28 cellular contexts compared by ENCODE assay signal in the genomic region with DNA sequence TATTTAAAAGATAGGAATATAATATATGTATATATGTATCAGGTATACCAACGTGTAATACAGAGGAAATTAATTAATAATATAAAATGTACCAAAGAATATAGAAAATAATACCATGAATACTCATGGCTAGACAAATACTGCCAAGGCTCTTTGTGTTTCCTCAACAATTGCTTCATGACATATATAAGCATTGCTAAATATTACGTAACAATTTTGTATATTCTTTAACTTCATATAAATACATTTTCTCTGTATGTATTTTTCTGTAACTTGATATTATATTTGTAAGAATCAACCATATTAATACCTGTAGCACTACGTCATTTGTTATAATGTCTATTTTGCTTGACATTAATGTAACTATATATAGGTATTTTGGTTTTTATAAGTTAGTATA.
DNase-seq lines count a peak whose midpoint lies in the region; ATAC-seq, FAIRE-seq and TF ChIP-seq lines count a peak whose summit lies in the region.
"Had no signal": no experiment of that assay in that cellular context is flagged by ENCODE, and none has a peak within 500 bp of the region (broad histone marks: within the 10 kb centered on the region; RNA-seq: fewer than 3 reads in every experiment).

No MANE protein-coding gene starts in this region.

- H3K4me3 Mint-ChIP-seq in MCF 10A (ENCODE audit: unreplicated experiment), result no peak overlapping the region
- H3K4me3 Mint-ChIP-seq: CD14-positive monocyte; CD4-positive, alpha-beta memory T cell; CD4-positive, CD25-positive, alpha-beta regulatory T cell; CD8-positive, alpha-beta memory T cell had no signal

- H3K9me3 Mint-ChIP-seq in MCF 10A (ENCODE audit: unreplicated experiment), result no peaks in the 10 kb centered on the region

- dilution Hi-C loops in IMR-90 (cut with HindIII; ENCODE audit: low sequenced_read_pairs, unreplicated experiment), result no loop called here

- no peak overlapping the region for H4K5ac ChIP-seq in IMR-90 (ENCODE audit: low read depth, low read length)
- no peak overlapping the region for H4K5ac ChIP-seq in mesendoderm (ENCODE audit: low read length)

- H3K4me2 ChIP-seq in IMR-90 (ENCODE audit: low read depth, low read length) (no peak overlapping the region), K562 (ENCODE audit: insufficient read depth, low read length) (no peak overlapping the region), mesendoderm (ENCODE audit: low read length) (no peak overlapping the region)

- H2AK5ac ChIP-seq in IMR-90 (ENCODE audit: low read depth, low read length), result no peak overlapping the region
- no peak overlapping the region for H2AK5ac ChIP-seq in mesendoderm (ENCODE audit: low read length)

- H4K8ac ChIP-seq in IMR-90 (ENCODE audit: low read depth in 2 of 2, low read length in 2 of 2) (no peak overlapping the region), mesendoderm (ENCODE audit: low read depth, low read length) (no peak overlapping the region)

- TF ChIP-seq RAD21 in IMR-90 (IDR thresholded peaks at IDR 0.05; ENCODE audit: low read length) (no peak), K562 (CRISPR knock-in tag; conservative IDR thresholded peaks at IDR 0.05 in 1 of 2, IDR thresholded peaks at IDR 0.05 in 1 of 2) (no peak)

- in situ Hi-C loops in IMR-90 (cut with MboI; ENCODE audit: low sequenced_read_pairs), result no loop called here
- in situ Hi-C loops in K562 (cut with MboI), result no loop called here

- no peak overlapping the region for H3K56ac ChIP-seq in IMR-90 (ENCODE audit: extremely low read depth, insufficient read depth, low read length)
- no peak overlapping the region for H3K56ac ChIP-seq in mesendoderm (ENCODE audit: low read length)

- H3K79me2 ChIP-seq in K562 (ENCODE audit: control insufficient read depth, insufficient read depth, low read length) (no peaks in the 10 kb centered on the region), mesendoderm (ENCODE audit: control insufficient read depth, insufficient read depth, low read length) (no peaks in the 10 kb centered on the region)

- POLR2A ChIA-PET in IMR-90 (lab: Charles Lee; ENCODE audit: unreplicated experiment) (no interaction called here), K562 (lab: Yijun Ruan, JAX) (interaction anchor here (1.0 kb wide), 1 partner anchor 29 kb away, joined by 3 read pairs; no protein-coding TSS in a partner anchor), MCF 10A (lab: Yijun Ruan, JAX) (interaction anchor here (0.9 to 1.4 kb wide), 2 partner anchors 15 to 36 kb away, joined by 3 read pairs; no protein-coding TSS in a partner anchor)

- TF ChIP-seq EP300 in K562 (IDR thresholded peaks at IDR 0.05; ENCODE audit: low read length), result no peak

- H3K27me3 Mint-ChIP-seq in MCF 10A (ENCODE audit: insufficient read depth, unreplicated experiment), result no peaks in the 10 kb centered on the region
- H3K27me3 Mint-ChIP-seq: CD4-positive, CD25-positive, alpha-beta regulatory T cell had no signal

- no peak overlapping the region for H2BK15ac ChIP-seq in IMR-90 (ENCODE audit: low read depth, low read length)
- no peak overlapping the region for H2BK15ac ChIP-seq in mesendoderm (replicated peaks; ENCODE audit: low read depth)

- no CpG with 5 or more reads among the region's 3 CpGs for WGBS in IMR-90 (ENCODE audit: extremely low coverage in 2 of 2, insufficient read length in 1 of 2), 2 experiments
- 72% methylated on average over 3 of the region's 3 CpGs for WGBS in K562 (ENCODE audit: insufficient coverage, low coverage, missing lambda C conversion rate)
- WGBS in mesendoderm (ENCODE audit: extremely low coverage, insufficient coverage, low lambda C conversion rate), result 100% methylated on average over 1 of the region's 3 CpGs

- H4K91ac ChIP-seq in IMR-90 (ENCODE audit: insufficient read depth, low read depth, low read length), result no peak overlapping the region

- H3K27ac ChIP-seq in IMR-90 (ENCODE audit: insufficient read depth, low read length) (no peak overlapping the region), K562 (ENCODE audit: extremely low read depth, low read depth, low read length) (no peak overlapping the region), uterus (peak overlapping the region; percentile 63 to 78), mesendoderm (ENCODE audit: low read depth, low read length) (no peak overlapping the region)
- H3K27ac ChIP-seq: BLaER1 had no signal

- no peaks in the 10 kb centered on the region for H3K36me3 Mint-ChIP-seq in MCF 10A (ENCODE audit: insufficient read depth, unreplicated experiment)
- H3K36me3 Mint-ChIP-seq: CD14-positive monocyte; CD4-positive, alpha-beta memory T cell; CD4-positive, CD25-positive, alpha-beta regulatory T cell; CD8-positive, alpha-beta memory T cell had no signal

- FAIRE-seq in K562 (lab: Jason Lieb, UNC) (no peak), endometrium (lab: Jason Lieb, UNC) (peak; percentile 65)
- FAIRE-seq: GM12878, GM12892, GM18507, GM19239 had no signal

- BruUV-seq in IMR-90 (replicated peaks; lab: Mats Ljungman, UMichigan) (no TSS peak), K562 (replicated peaks; lab: Mats Ljungman, UMichigan) (no TSS peak), MCF 10A (replicated peaks; lab: Mats Ljungman, UMichigan) (no TSS peak)

- no peaks in the 10 kb centered on the region for H3K9me1 ChIP-seq in IMR-90 (ENCODE audit: insufficient read depth, low read length)
- no peaks in the 10 kb centered on the region for H3K9me1 ChIP-seq in K562 (ENCODE audit: control insufficient read depth, insufficient read depth, low read length)

- peaks cover 7% of the 10 kb centered on the region for H3K4me1 Mint-ChIP-seq in MCF 10A (ENCODE audit: insufficient read depth, unreplicated experiment)
- H3K4me1 Mint-ChIP-seq: CD14-positive monocyte; CD4-positive, alpha-beta memory T cell; CD4-positive, CD25-positive, alpha-beta regulatory T cell; CD8-positive, alpha-beta memory T cell had no signal

- H2AFZ ChIP-seq in IMR-90 (replicated peaks; ENCODE audit: low read length, poor library complexity), result no peak overlapping the region
- no peak overlapping the region for H2AFZ ChIP-seq in K562 (ENCODE audit: low read depth, low read length)

- no peak overlapping the region for H2BK5ac ChIP-seq in IMR-90 (ENCODE audit: low read depth, low read length, poor library complexity, severe bottlenecking)
- H2BK5ac ChIP-seq in mesendoderm (ENCODE audit: low read length), result no peak overlapping the region

- H3K4me1 ChIP-seq in IMR-90 (ENCODE audit: control insufficient read depth, insufficient read depth, low read length) (no peaks in the 10 kb centered on the region), K562 (replicated peaks in 1 of 2; ENCODE audit: control insufficient read depth in 2 of 2, insufficient read depth in 2 of 2, low read length in 2 of 2) (peaks cover 0 to 9% of the 10 kb centered on the region in 2 experiments; a peak in 2 of 5 replicates), uterus (peaks cover 0 to 12% of the 10 kb centered on the region in 2 donors), mesendoderm (ENCODE audit: control insufficient read depth, low read depth, low read length) (no peaks in the 10 kb centered on the region)
- H3K4me1 ChIP-seq: BE2C had no signal

- DNase-seq in IMR-90 (no peak), K562 (ENCODE audit: extremely low read depth in 1 of 4, low spot score in 3 of 4) (no peak), uterus (no peak), 8988T (no peak), MCF 10A (ENCODE audit: unreplicated experiment) (no peak), NCI-H345 (lab: John Stamatoyannopoulos, UW) (no peak), mesendoderm (no peak)
- DNase-seq: ACHN; BE2C; C1 segment of cervical spinal cord; CD4-positive, alpha-beta memory T cell; CD4-positive, CD25-positive, alpha-beta regulatory T cell; CD8-positive, alpha-beta memory T cell; COR-L47; DMS 273 treated with DMSO at 0.1 percent for 48 hours; DMS153; DMS53; DMS79; DND-41; EL; GDM1 had no signal

- no peaks in the 10 kb centered on the region for H3K79me1 ChIP-seq in IMR-90 (ENCODE audit: low read depth in 1 of 2, low read length in 2 of 2)
- H3K79me1 ChIP-seq in mesendoderm (ENCODE audit: low read length), result no peaks in the 10 kb centered on the region

- ATAC-seq in IMR-90 (ENCODE audit: low read depth), result no peak
- ATAC-seq in K562, result no peak
- ATAC-seq: GM12878 had no signal

- H3K23ac ChIP-seq in IMR-90 (ENCODE audit: low read depth, low read length) (no peak overlapping the region), mesendoderm (ENCODE audit: low read length) (no peak overlapping the region)

- H4K20me1 ChIP-seq in IMR-90 (ENCODE audit: insufficient read depth, low read length) (no peaks in the 10 kb centered on the region), K562 (replicated peaks; ENCODE audit: control insufficient read depth, insufficient read depth, low read length) (no peaks in the 10 kb centered on the region)
- H4K20me1 ChIP-seq: BLaER1 had no signal

- H3K27me3 ChIP-seq in IMR-90 (ENCODE audit: control insufficient read depth, insufficient read depth, low read length) (no peaks in the 10 kb centered on the region), K562 (ENCODE audit: control insufficient read depth in 2 of 2, insufficient read depth in 2 of 2, low read length in 2 of 2) (no peaks in the 10 kb centered on the region), uterus (no peaks in the 10 kb centered on the region), mesendoderm (ENCODE audit: insufficient read depth, low read length, poor library complexity) (no peaks in the 10 kb centered on the region)
- H3K27me3 ChIP-seq: BE2C, BLaER1 had no signal

- no peak for TF ChIP-seq POLR2A in IMR-90 (IDR thresholded peaks at IDR 0.05; ENCODE audit: low read depth, low read length)
- TF ChIP-seq POLR2A in K562 (conservative IDR thresholded peaks at IDR 0.05), result no peak
- no peak for TF ChIP-seq POLR2A in uterus (IDR thresholded peaks at IDR 0.05)

- no peak overlapping the region for H2BK20ac ChIP-seq in IMR-90 (ENCODE audit: low read depth, low read length)

- intact Hi-C loops in IMR-90 (cut with micrococcal nuclease), result no loop called here
- intact Hi-C loops in K562 (cut with micrococcal nuclease), result no loop called here
- intact Hi-C loops in uterus (cut with DNase I; ENCODE audit: low total_unique reads), result no loop called here
- intact Hi-C loops in MCF 10A (cut with micrococcal nuclease), result no loop called here

- CTCF ChIA-PET in IMR-90 (lab: Yijun Ruan, JAX), result no interaction called here
- CTCF ChIA-PET in K562 (lab: Yijun Ruan, JAX; ENCODE audit: low intra/inter-chr PET ratio), result no interaction called here
- CTCF ChIA-PET in MCF 10A (lab: Yijun Ruan, JAX), result interaction anchor here (0.6 to 1.0 kb wide), 2 partner anchors 16 to 1997 kb away, joined by 3 to 4 read pairs; no protein-coding TSS in a partner anchor

- H3K36me3 ChIP-seq in IMR-90 (ENCODE audit: control insufficient read depth, insufficient read depth, low read length) (no peaks in the 10 kb centered on the region), K562 (ENCODE audit: control insufficient read depth, insufficient read depth, low read length) (no peaks in the 10 kb centered on the region), uterus (no peaks in the 10 kb centered on the region), mesendoderm (ENCODE audit: control insufficient read depth, insufficient read depth, low read length) (no peaks in the 10 kb centered on the region)
- H3K36me3 ChIP-seq: BE2C, BLaER1 had no signal

- H3K9me3 ChIP-seq in IMR-90 (ENCODE audit: control insufficient read depth, insufficient read depth, low read length) (no peaks in the 10 kb centered on the region), K562 (replicated peaks; ENCODE audit: control insufficient read depth, insufficient read depth, low read depth, low read length) (no peaks in the 10 kb centered on the region), uterus (no peaks in the 10 kb centered on the region)
- H3K9me3 ChIP-seq: BE2C, BLaER1 had no signal

- H2BK120ac ChIP-seq in IMR-90 (ENCODE audit: low read depth, low read length), result no peak overlapping the region
- H2BK120ac ChIP-seq in mesendoderm (ENCODE audit: low read depth, low read length), result no peak overlapping the region

- H3K14ac ChIP-seq in IMR-90 (replicated peaks; ENCODE audit: low read depth, low read length), result no peak overlapping the region

- H3K18ac ChIP-seq in IMR-90 (ENCODE audit: low read depth, low read length) (no peak overlapping the region), mesendoderm (ENCODE audit: low read length) (no peak overlapping the region)

- TF ChIP-seq CTCF in IMR-90 (conservative IDR thresholded peaks at IDR 0.05; ENCODE audit: low read depth, low read length), result no peak
- no peak for TF ChIP-seq CTCF in K562 (IDR thresholded peaks at IDR 0.05 in 2 of 3, conservative IDR thresholded peaks at IDR 0.05 in 1 of 3; ENCODE audit: insufficient read depth in 2 of 3, low read depth in 1 of 3, low read length in 3 of 3)
- no peak for TF ChIP-seq CTCF in uterus (IDR thresholded peaks at IDR 0.05)
- no peak for TF ChIP-seq CTCF in MCF 10A (IDR thresholded peaks at IDR 0.05; ENCODE audit: unreplicated experiment)

- H3K4ac ChIP-seq in IMR-90 (ENCODE audit: low read depth, low read length) (no peak overlapping the region), mesendoderm (ENCODE audit: low read depth, low read length) (no peak overlapping the region)

- H3K9ac ChIP-seq in IMR-90 (ENCODE audit: low read depth, low read length), result no peak overlapping the region
- no peak overlapping the region for H3K9ac ChIP-seq in K562 (ENCODE audit: insufficient read depth in 1 of 2, low read depth in 2 of 2, low read length in 2 of 2)
- H3K9ac ChIP-seq in mesendoderm (ENCODE audit: low read length), result no peak overlapping the region
- H3K9ac ChIP-seq: BLaER1 had no signal

- H3K4me3 ChIP-seq in IMR-90 (ENCODE audit: insufficient read depth, low read depth, low read length), result no peak overlapping the region
- no peak overlapping the region for H3K4me3 ChIP-seq in K562
- no peak overlapping the region for H3K4me3 ChIP-seq in uterus
- H3K4me3 ChIP-seq in mesendoderm (ENCODE audit: low read length), result no peak overlapping the region
- H3K4me3 ChIP-seq: BLaER1, GM12878 had no signal

- H2AK9ac ChIP-seq in IMR-90 (replicated peaks; ENCODE audit: low read depth, low read length, poor library complexity), result no peak overlapping the region

- H3K27ac Mint-ChIP-seq in MCF 10A (ENCODE audit: low read depth, unreplicated experiment), result no peak overlapping the region
- H3K27ac Mint-ChIP-seq: CD14-positive monocyte; CD4-positive, alpha-beta memory T cell; CD4-positive, CD25-positive, alpha-beta regulatory T cell; CD8-positive, alpha-beta memory T cell had no signal

Comparison
In these comparisons a context has a peak if more than half of its experiments do, and no peak if none do; other contexts are left out.
1. H3K27ac ChIP-seq: peak in uterus (2 of 2); none in IMR-90 (single experiment), K562 (single experiment) and mesendoderm (single experiment).